Comparison of ENCODE assay signal across 1 cellular context in genomic region chr9:14238518-14238917, GRCh38.
TF ChIP-seq lines count a peak whose summit lies in the region.

No MANE protein-coding gene starts in this region.

TF ChIP-seq in SK-N-SH, 30 proteins besides CTCF, POLR2A, EP300 and RAD21 (continued from another document):
- TF ChIP-seq IRF3 (IDR thresholded peaks at IDR 0.05; ENCODE audit: low read depth, low read length) (no peak), FOSL2 (IDR thresholded peaks at IDR 0.05; ENCODE audit: borderline replicate concordance, low read depth) (peak; percentile 70; the same call in 1 of the 2 replicates), RCOR1 (IDR thresholded peaks at IDR 0.05; ENCODE audit: low read length) (no peak), TEAD4 (IDR thresholded peaks at IDR 0.05; ENCODE audit: borderline replicate concordance, insufficient read depth) (peak; percentile 25; the same call in 1 of the 2 replicates), POLR2AphosphoS5 (IDR thresholded peaks at IDR 0.05; ENCODE audit: low read depth, low read length) (no peak), JUND (IDR thresholded peaks at IDR 0.05) (peak; percentile 76)
TF ChIP-seq in SK-N-SH: peak in this region for 6.
